ENCODE assay signal across 2 cellular contexts in the genomic region with DNA sequence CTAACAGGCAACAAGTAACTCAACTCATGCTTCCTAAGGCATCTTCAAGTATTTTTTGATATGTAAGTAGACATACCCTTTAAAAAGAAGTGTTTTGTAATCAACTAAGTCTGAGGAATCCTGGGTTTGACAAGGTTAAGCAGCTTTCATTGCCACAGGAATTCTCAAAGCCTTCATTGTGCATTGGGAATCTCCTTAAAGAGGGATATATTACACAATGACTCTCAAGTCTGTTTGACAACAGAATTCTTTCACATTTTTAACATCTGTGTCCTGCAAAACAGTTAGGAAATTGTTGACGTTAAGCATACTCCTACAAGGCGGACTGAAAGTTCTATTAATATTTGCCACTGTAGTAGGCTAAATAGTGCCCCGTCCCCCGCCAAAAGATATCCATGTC.
TF ChIP-seq lines count a peak whose summit lies in the region.

No MANE protein-coding gene starts in this region.

TF ChIP-seq in K562, 482 proteins besides CTCF, POLR2A, EP300 and RAD21:
- TF ChIP-seq TCF7 (IDR thresholded peaks at IDR 0.05; ENCODE audit: borderline replicate concordance) (no peak), PHB (CRISPR knock-in tag; IDR thresholded peaks at IDR 0.05) (no peak), RBM25 (IDR thresholded peaks at IDR 0.05; ENCODE audit: low read depth, low read length, severe bottlenecking) (no peak), CEBPG (CRISPR knock-in tag; IDR thresholded peaks at IDR 0.05) (no peak), CEBPG (tag; conservative IDR thresholded peaks at IDR 0.05 in 1 of 2, IDR thresholded peaks at IDR 0.05 in 1 of 2) (peak in 1 of 2 experiments; percentile 46; a peak in 1 of 4 replicates), KDM4B (IDR thresholded peaks at IDR 0.05; ENCODE audit: borderline replicate concordance in 2 of 2, low read depth in 1 of 2) (no peak), CEBPB (tag; IDR thresholded peaks at IDR 0.05) (peak; percentile 64)
TF ChIP-seq in K562: peak in this region for 2.

TF ChIP-seq in HepG2, 621 proteins besides CTCF, POLR2A, EP300 and RAD21:
- no peak for TF ChIP-seq ZNF460 (CRISPR knock-in tag; IDR thresholded peaks at IDR 0.05; ENCODE audit: borderline replicate concordance)
- TF ChIP-seq KLF15 (CRISPR knock-in tag; IDR thresholded peaks at IDR 0.05; ENCODE audit: borderline replicate concordance), result no peak
- TF ChIP-seq, protein P1, sequence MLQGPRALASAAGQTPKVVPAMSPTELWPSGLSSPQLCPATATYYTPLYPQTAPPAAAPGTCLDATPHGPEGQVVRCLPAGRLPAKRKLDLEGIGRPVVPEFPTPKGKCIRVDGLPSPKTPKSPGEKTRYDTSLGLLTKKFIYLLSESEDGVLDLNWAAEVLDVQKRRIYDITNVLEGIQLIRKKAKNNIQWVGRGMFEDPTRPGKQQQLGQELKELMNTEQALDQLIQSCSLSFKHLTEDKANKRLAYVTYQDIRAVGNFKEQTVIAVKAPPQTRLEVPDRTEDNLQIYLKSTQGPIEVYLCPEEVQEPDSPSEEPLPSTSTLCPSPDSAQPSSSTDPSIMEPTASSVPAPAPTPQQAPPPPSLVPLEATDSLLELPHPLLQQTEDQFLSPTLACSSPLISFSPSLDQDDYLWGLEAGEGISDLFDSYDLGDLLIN (CRISPR knock-in tag; IDR thresholded peaks at IDR 0.05; ENCODE audit: borderline replicate concordance), result no peak
- no peak for TF ChIP-seq ZNF263 (CRISPR knock-in tag; IDR thresholded peaks at IDR 0.05)
- TF ChIP-seq PRPF4 (IDR thresholded peaks at IDR 0.05; ENCODE audit: low read depth, low read length, poor library complexity, severe bottlenecking), result no peak
- TF ChIP-seq CCAR2 (optimal IDR thresholded peaks at IDR 0.05; ENCODE audit: low read depth, low read length), result no peak
- TF ChIP-seq ZMYM4 (CRISPR knock-in tag; IDR thresholded peaks at IDR 0.05), result no peak
- no peak for TF ChIP-seq KDM4B (CRISPR knock-in tag; IDR thresholded peaks at IDR 0.05)
- TF ChIP-seq MYNN (CRISPR knock-in tag; IDR thresholded peaks at IDR 0.05; ENCODE audit: low read depth), result no peak
- TF ChIP-seq CCDC6 (CRISPR knock-in tag; IDR thresholded peaks at IDR 0.05), result no peak
- TF ChIP-seq, protein P2, sequence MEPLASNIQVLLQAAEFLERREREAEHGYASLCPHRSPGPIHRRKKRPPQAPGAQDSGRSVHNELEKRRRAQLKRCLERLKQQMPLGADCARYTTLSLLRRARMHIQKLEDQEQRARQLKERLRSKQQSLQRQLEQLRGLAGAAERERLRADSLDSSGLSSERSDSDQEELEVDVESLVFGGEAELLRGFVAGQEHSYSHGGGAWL (CRISPR knock-in tag; IDR thresholded peaks at IDR 0.05), result no peak
- TF ChIP-seq ZNF337 (CRISPR knock-in tag; IDR thresholded peaks at IDR 0.05; ENCODE audit: borderline replicate concordance, low read depth), result no peak
- no peak for TF ChIP-seq NFYC (CRISPR knock-in tag; IDR thresholded peaks at IDR 0.05)
- no peak for TF ChIP-seq RFXAP (CRISPR knock-in tag; IDR thresholded peaks at IDR 0.05; ENCODE audit: borderline replicate concordance)
- TF ChIP-seq SYNCRIP (IDR thresholded peaks at IDR 0.05; ENCODE audit: insufficient read depth, low read depth, low read length), result no peak
